1 cellular context compared by ENCODE assay signal in the genomic region with DNA sequence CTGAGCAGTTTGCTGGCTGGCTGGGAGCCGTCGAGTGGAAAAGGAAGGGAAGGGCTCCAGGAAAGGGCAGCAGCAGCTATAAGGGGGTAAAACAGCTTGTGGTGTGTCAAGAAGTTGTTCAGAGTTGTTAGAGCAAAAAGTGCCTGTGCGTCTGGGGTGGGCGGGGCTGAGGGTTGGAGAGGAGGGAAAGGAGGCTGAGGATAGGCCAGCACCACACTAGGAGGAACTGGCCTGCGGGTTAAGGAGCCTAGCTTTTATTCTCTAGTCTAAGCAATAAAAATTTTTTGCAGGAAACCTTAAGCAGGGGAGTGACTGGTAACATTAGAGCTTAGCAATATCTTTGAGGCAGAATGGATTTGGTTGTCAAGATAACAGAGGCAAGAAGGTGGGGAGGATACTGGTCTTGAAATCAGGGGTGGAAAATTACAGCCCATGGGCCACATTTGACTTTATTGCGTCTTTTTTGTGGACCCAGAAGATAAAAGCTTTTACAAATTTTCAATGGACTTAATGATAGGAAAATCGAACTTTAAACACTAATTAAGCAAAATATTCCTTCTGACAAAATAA.
TF ChIP-seq lines count a peak whose summit lies in the region.

No MANE protein-coding gene starts in this region.

TF ChIP-seq in H1, 55 proteins besides CTCF, POLR2A, EP300 and RAD21:
- no peak for TF ChIP-seq SUZ12 (IDR thresholded peaks at IDR 0.05; ENCODE audit: low read length)
- TF ChIP-seq RXRA (IDR thresholded peaks at IDR 0.05; ENCODE audit: insufficient read depth, low read depth, low read length): no peak
- no peak for TF ChIP-seq MAFK (IDR thresholded peaks at IDR 0.05; ENCODE audit: low read depth, low read length)
